In genomic region chr17:42937712-42938596, GRCh38 we compare ENCODE assay signal across 1 cellular context.
A peak's percentile ranks its signal among the peaks of the same experiment; 100 is the strongest.
TF ChIP-seq lines count a peak whose summit lies in the region.

No MANE protein-coding gene starts in this region.

TF ChIP-seq in HepG2, 621 proteins besides CTCF, POLR2A, EP300 and RAD21 (continued from another document and continues in another):
- TF ChIP-seq ZNF770 (CRISPR knock-in tag; IDR thresholded peaks at IDR 0.05) (peak; percentile 39; the same call in 1 of the 2 replicates), ADNP (CRISPR knock-in tag; IDR thresholded peaks at IDR 0.05) (no peak), MED1 (CRISPR knock-in tag; IDR thresholded peaks at IDR 0.05) (no peak), SETDB1 (CRISPR knock-in tag; IDR thresholded peaks at IDR 0.05; ENCODE audit: borderline replicate concordance) (no peak), U2AF2 (IDR thresholded peaks at IDR 0.05; ENCODE audit: low read depth, low read length) (no peak), TERF1 (CRISPR knock-in tag; IDR thresholded peaks at IDR 0.05) (no peak), PAXIP1 (CRISPR knock-in tag; conservative IDR thresholded peaks at IDR 0.05) (0 out of 2 replicates have a peak, but pooled peaks have one; percentile 22), CCDC6 (CRISPR knock-in tag; IDR thresholded peaks at IDR 0.05) (no peak), MAFF (IDR thresholded peaks at IDR 0.05; ENCODE audit: low read depth, low read length) (no peak), SRY (CRISPR knock-in tag; IDR thresholded peaks at IDR 0.05) (no peak), STAT5B (CRISPR knock-in tag; IDR thresholded peaks at IDR 0.05) (no peak), SKIL (CRISPR knock-in tag; IDR thresholded peaks at IDR 0.05; ENCODE audit: borderline replicate concordance) (no peak), ZNF777 (CRISPR knock-in tag; IDR thresholded peaks at IDR 0.05) (no peak), ZNF670 (CRISPR knock-in tag; IDR thresholded peaks at IDR 0.05; ENCODE audit: borderline replicate concordance) (no peak), RBAK (CRISPR knock-in tag; IDR thresholded peaks at IDR 0.05) (no peak), KAT7 (CRISPR knock-in tag; IDR thresholded peaks at IDR 0.05; ENCODE audit: borderline replicate concordance) (no peak), HDAC1 (CRISPR knock-in tag; IDR thresholded peaks at IDR 0.05) (peak; percentile 9; the same call in 1 of the 2 replicates), RERE (CRISPR knock-in tag; IDR thresholded peaks at IDR 0.05; ENCODE audit: low read depth) (no peak), ZNF34 (CRISPR knock-in tag; IDR thresholded peaks at IDR 0.05; ENCODE audit: borderline replicate concordance) (no peak), KLF11 (CRISPR knock-in tag; IDR thresholded peaks at IDR 0.05) (no peak), RFX5 (IDR thresholded peaks at IDR 0.05; ENCODE audit: low read depth, low read length) (no peak), TBX2 (CRISPR knock-in tag; IDR thresholded peaks at IDR 0.05; ENCODE audit: borderline replicate concordance) (no peak), ZMYM3 (CRISPR knock-in tag; IDR thresholded peaks at IDR 0.05) (no peak; the same call in 1 of the 2 replicates), RFXAP (CRISPR knock-in tag; IDR thresholded peaks at IDR 0.05; ENCODE audit: borderline replicate concordance) (no peak), MBNL3 (CRISPR knock-in tag; conservative IDR thresholded peaks at IDR 0.05) (no peak), HHEX (CRISPR knock-in tag; IDR thresholded peaks at IDR 0.05) (no peak), KDM2A (CRISPR knock-in tag; IDR thresholded peaks at IDR 0.05; ENCODE audit: borderline replicate concordance, low read depth) (peak; percentile 53; the same call in 1 of the 2 replicates), AKAP8 (CRISPR knock-in tag; IDR thresholded peaks at IDR 0.05) (no peak), ZMYM2 (CRISPR knock-in tag; IDR thresholded peaks at IDR 0.05) (no peak)
- TF ChIP-seq, protein P1, sequence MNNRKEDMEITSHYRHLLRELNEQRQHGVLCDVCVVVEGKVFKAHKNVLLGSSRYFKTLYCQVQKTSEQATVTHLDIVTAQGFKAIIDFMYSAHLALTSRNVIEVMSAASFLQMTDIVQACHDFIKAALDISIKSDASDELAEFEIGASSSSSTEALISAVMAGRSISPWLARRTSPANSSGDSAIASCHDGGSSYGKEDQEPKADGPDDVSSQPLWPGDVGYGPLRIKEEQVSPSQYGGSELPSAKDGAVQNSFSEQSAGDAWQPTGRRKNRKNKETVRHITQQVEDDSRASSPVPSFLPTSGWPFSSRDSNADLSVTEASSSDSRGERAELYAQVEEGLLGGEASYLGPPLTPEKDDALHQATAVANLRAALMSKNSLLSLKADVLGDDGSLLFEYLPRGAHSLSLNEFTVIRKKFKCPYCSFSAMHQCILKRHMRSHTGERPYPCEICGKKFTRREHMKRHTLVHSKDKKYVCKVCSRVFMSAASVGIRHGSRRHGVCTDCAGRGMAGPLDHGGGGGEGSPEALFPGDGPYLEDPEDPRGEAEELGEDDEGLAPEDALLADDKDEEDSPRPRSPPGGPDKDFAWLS (CRISPR knock-in tag; IDR thresholded peaks at IDR 0.05; ENCODE audit: borderline replicate concordance), result no peak
- TF ChIP-seq, protein P2, sequence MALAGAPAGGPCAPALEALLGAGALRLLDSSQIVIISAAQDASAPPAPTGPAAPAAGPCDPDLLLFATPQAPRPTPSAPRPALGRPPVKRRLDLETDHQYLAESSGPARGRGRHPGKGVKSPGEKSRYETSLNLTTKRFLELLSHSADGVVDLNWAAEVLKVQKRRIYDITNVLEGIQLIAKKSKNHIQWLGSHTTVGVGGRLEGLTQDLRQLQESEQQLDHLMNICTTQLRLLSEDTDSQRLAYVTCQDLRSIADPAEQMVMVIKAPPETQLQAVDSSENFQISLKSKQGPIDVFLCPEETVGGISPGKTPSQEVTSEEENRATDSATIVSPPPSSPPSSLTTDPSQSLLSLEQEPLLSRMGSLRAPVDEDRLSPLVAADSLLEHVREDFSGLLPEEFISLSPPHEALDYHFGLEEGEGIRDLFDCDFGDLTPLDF (CRISPR knock-in tag; IDR thresholded peaks at IDR 0.05), result no peak
- TF ChIP-seq, protein P3, sequence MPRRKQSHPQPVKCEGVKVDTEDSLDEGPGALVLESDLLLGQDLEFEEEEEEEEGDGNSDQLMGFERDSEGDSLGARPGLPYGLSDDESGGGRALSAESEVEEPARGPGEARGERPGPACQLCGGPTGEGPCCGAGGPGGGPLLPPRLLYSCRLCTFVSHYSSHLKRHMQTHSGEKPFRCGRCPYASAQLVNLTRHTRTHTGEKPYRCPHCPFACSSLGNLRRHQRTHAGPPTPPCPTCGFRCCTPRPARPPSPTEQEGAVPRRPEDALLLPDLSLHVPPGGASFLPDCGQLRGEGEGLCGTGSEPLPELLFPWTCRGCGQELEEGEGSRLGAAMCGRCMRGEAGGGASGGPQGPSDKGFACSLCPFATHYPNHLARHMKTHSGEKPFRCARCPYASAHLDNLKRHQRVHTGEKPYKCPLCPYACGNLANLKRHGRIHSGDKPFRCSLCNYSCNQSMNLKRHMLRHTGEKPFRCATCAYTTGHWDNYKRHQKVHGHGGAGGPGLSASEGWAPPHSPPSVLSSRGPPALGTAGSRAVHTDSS (CRISPR knock-in tag; conservative IDR thresholded peaks at IDR 0.05), result no peak
- TF ChIP-seq, protein P4, sequence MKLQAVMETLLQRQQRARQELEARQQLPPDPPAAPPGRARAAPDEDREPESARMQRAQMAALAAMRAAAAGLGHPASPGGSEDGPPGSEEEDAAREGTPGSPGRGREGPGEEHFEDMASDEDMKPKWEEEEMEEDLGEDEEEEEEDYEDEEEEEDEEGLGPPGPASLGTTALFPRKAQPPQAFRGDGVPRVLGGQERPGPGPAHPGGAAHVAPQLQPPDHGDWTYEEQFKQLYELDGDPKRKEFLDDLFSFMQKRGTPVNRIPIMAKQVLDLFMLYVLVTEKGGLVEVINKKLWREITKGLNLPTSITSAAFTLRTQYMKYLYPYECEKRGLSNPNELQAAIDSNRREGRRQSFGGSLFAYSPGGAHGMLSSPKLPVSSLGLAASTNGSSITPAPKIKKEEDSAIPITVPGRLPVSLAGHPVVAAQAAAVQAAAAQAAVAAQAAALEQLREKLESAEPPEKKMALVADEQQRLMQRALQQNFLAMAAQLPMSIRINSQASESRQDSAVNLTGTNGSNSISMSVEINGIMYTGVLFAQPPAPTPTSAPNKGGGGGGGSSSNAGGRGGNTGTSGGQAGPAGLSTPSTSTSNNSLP (IDR thresholded peaks at IDR 0.05; ENCODE audit: low read depth, low read length), result no peak
- TF ChIP-seq, protein P5, sequence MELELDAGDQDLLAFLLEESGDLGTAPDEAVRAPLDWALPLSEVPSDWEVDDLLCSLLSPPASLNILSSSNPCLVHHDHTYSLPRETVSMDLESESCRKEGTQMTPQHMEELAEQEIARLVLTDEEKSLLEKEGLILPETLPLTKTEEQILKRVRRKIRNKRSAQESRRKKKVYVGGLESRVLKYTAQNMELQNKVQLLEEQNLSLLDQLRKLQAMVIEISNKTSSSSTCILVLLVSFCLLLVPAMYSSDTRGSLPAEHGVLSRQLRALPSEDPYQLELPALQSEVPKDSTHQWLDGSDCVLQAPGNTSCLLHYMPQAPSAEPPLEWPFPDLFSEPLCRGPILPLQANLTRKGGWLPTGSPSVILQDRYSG (CRISPR knock-in tag; IDR thresholded peaks at IDR 0.05), result no peak
- TF ChIP-seq, protein P6, sequence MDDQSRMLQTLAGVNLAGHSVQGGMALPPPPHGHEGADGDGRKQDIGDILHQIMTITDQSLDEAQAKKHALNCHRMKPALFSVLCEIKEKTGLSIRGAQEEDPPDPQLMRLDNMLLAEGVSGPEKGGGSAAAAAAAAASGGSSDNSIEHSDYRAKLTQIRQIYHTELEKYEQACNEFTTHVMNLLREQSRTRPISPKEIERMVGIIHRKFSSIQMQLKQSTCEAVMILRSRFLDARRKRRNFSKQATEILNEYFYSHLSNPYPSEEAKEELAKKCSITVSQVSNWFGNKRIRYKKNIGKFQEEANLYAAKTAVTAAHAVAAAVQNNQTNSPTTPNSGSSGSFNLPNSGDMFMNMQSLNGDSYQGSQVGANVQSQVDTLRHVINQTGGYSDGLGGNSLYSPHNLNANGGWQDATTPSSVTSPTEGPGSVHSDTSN (CRISPR knock-in tag; IDR thresholded peaks at IDR 0.05; ENCODE audit: borderline replicate concordance), result no peak
